ENCODE assay signal across 19 cellular contexts in genomic region chr12:108553799-108554198, GRCh38. TPM values are rescaled to one million over a fixed set of nuclear protein-coding genes. Genes with fewer than 3 reads are reported as not detected.
"Had no signal": no experiment of that assay in that cellular context is flagged by ENCODE, and none has a peak within 500 bp of the region (broad histone marks: within the 10 kb centered on the region; RNA-seq: fewer than 3 reads in every experiment).

No MANE protein-coding gene starts in this region.

- H3K27ac ChIP-seq: ascending aorta, thyroid gland had no signal

- ATAC-seq: activated naive CD8-positive, alpha-beta T cell treated with anti-CD3 and anti-CD28 coated beads, Interleukin-2, amount 50 U/mL, for 24 hours; left lobe of liver; natural killer cell; stimulated activated memory B cell treated with anti-CD40 and anti-IgM and Interleukin-4, amounts not matched to agents 10 μg/mL and 1 μg/mL and 100 μg/mL, for 72 hours had no signal

- H3K9me3 Mint-ChIP-seq: activated naive CD8-positive, alpha-beta T cell treated with anti-CD3 and anti-CD28 coated beads, Interleukin-2, amount 50 U/mL, for 24 hours; natural killer cell; stimulated activated memory B cell treated with anti-CD40 and anti-IgM and Interleukin-4, amounts not matched to agents 10 μg/mL and 1 μg/mL and 100 μg/mL, for 72 hours; T-helper 2 cell treated with Interferon-gamma antibody and Interleukin-4, amounts not matched to agents 5 μg/mL and 100 μg/mL, for 36 hours had no signal

- DNase-seq: activated CD4-positive, alpha-beta T cell treated with anti-CD3 and anti-CD28 coated beads, Interleukin-2, amount 50 U/mL, for 1 hour; activated CD4-positive, CD25-positive, alpha-beta regulatory T cell; activated effector memory CD4-positive, alpha-beta T cell treated with Interleukin-2 at 50 U/mL for 16 hours; activated naive CD8-positive, alpha-beta T cell treated with anti-CD3 and anti-CD28 coated beads, Interleukin-2, amount 50 U/mL, for 24 hours; activated T-cell treated with anti-CD3 and anti-CD28 coated beads, Interleukin-2, amount 50 U/mL, for 1 hour; erythroblast; islet precursor cell; natural killer cell; retina; stimulated activated CD4-positive, alpha-beta T cell treated with anti-CD3 and anti-CD28 coated beads, Interleukin-2, amount 100 ng/mL, for 48 hours; thyroid gland had no signal

- H3K27ac Mint-ChIP-seq: activated naive CD8-positive, alpha-beta T cell treated with anti-CD3 and anti-CD28 coated beads, Interleukin-2, amount 50 U/mL, for 24 hours; natural killer cell; stimulated activated memory B cell treated with anti-CD40 and anti-IgM and Interleukin-4, amounts not matched to agents 10 μg/mL and 1 μg/mL and 100 μg/mL, for 72 hours; T-helper 2 cell treated with Interferon-gamma antibody and Interleukin-4, amounts not matched to agents 5 μg/mL and 100 μg/mL, for 36 hours had no signal

- H3K27me3 ChIP-seq: ascending aorta, thyroid gland had no signal

- H3K36me3 Mint-ChIP-seq: natural killer cell had no signal

- H3K4me3 Mint-ChIP-seq: activated naive CD8-positive, alpha-beta T cell treated with anti-CD3 and anti-CD28 coated beads, Interleukin-2, amount 50 U/mL, for 24 hours; natural killer cell; stimulated activated memory B cell treated with anti-CD40 and anti-IgM and Interleukin-4, amounts not matched to agents 10 μg/mL and 1 μg/mL and 100 μg/mL, for 72 hours; T-helper 2 cell treated with Interferon-gamma antibody and Interleukin-4, amounts not matched to agents 5 μg/mL and 100 μg/mL, for 36 hours had no signal

- H3K4me3 ChIP-seq: ascending aorta, thyroid gland had no signal

- H3K9me3 ChIP-seq: ascending aorta, thyroid gland had no signal

- FAIRE-seq: bronchial epithelial cell, urothelium cell line had no signal

- H3K4me1 ChIP-seq: thyroid gland had no signal

- H3K27me3 Mint-ChIP-seq: activated naive CD8-positive, alpha-beta T cell treated with anti-CD3 and anti-CD28 coated beads, Interleukin-2, amount 50 U/mL, for 24 hours; stimulated activated memory B cell treated with anti-CD40 and anti-IgM and Interleukin-4, amounts not matched to agents 10 μg/mL and 1 μg/mL and 100 μg/mL, for 72 hours had no signal

RNA-seq across cellular contexts. Expression of gene TMEM119, which starts 44.1 kb away (rescaled TPM):
- total RNA-seq: dermis microvascular lymphatic vessel endothelial cell, lung microvascular endothelial cell had no signal
